13 cellular contexts compared by ENCODE assay signal in genomic region chr11:104256525-104256924, GRCh38.
DNase-seq lines count a peak whose midpoint lies in the region; ATAC-seq and TF ChIP-seq lines count a peak whose summit lies in the region.
"Had no signal": no experiment of that assay in that cellular context is flagged by ENCODE, and none has a peak within 500 bp of the region (broad histone marks: within the 10 kb centered on the region; RNA-seq: fewer than 3 reads in every experiment).

No MANE protein-coding gene starts in this region.

- H3K27ac ChIP-seq in heart right ventricle = no peak overlapping the region
- H3K27ac ChIP-seq: suprapubic skin had no signal

- H3K36me3 Mint-ChIP-seq in nephron progenitor cell (ENCODE audit: low read depth) = no peaks in the 10 kb centered on the region

- H3K27me3 Mint-ChIP-seq in nephron progenitor cell (ENCODE audit: low read depth, poor library complexity) = no peaks in the 10 kb centered on the region

- H3K4me1 ChIP-seq in heart right ventricle (no peaks in the 10 kb centered on the region), mucosa of descending colon (ENCODE audit: low read depth) (no peaks in the 10 kb centered on the region)
- H3K4me1 ChIP-seq: suprapubic skin had no signal

- H3K4me3 ChIP-seq in heart right ventricle = no peak overlapping the region
- H3K4me3 ChIP-seq in fibroblast of mammary gland (ENCODE audit: control insufficient read depth, low read depth, low read length) = no peak overlapping the region
- no peak overlapping the region for H3K4me3 ChIP-seq in mucosa of descending colon
- H3K4me3 ChIP-seq: suprapubic skin had no signal

- no peaks in the 10 kb centered on the region for H3K27me3 ChIP-seq in heart right ventricle
- H3K27me3 ChIP-seq: suprapubic skin had no signal

- no peak for DNase-seq in heart right ventricle
- DNase-seq in cardiac septum (ENCODE audit: low spot score) = no peak
- DNase-seq in RKO (ENCODE audit: low spot score) = peak; percentile 4
- DNase-seq in fibroblast of mammary gland (ENCODE audit: low read depth) = peak; percentile 6
- DNase-seq in mucosa of descending colon = no peak
- no peak for DNase-seq in nephron progenitor cell
- DNase-seq in UCSD-AML1 (lab: John Stamatoyannopoulos, UW; ENCODE audit: unreplicated experiment) = no peak
- DNase-seq in kidney tubule cell (ENCODE audit: low spot score) = no peak
- DNase-seq: activated T-cell treated with anti-CD3 and anti-CD28 coated beads for 4 hours, foreskin melanocyte, NCI-H1694 treated with DMSO at 0.1 percent for 48 hours had no signal

- no peak for ATAC-seq in heart right ventricle
- no peak for ATAC-seq in mucosa of descending colon
- ATAC-seq: left lobe of liver had no signal

- peaks cover 4% of the 10 kb centered on the region for H3K9me3 Mint-ChIP-seq in nephron progenitor cell

- WGBS in heart right ventricle, 2 donors = 73 to 81% methylated on average over 2 of the region's 2 CpGs

- H3K9me3 ChIP-seq in heart right ventricle = no peaks in the 10 kb centered on the region
- H3K9me3 ChIP-seq in mucosa of descending colon = no peaks in the 10 kb centered on the region
- H3K9me3 ChIP-seq: suprapubic skin had no signal

- intact Hi-C loops in heart right ventricle (cut with DNase I) (loop anchor here in 1 of 10 donors (10.0 kb wide), 1 partner anchor 1608 kb away; no protein-coding TSS in a partner anchor), cardiac septum (cut with DNase I) (loop anchor here (10.0 kb wide), 1 partner anchor 358 kb away; no protein-coding TSS in a partner anchor), mucosa of descending colon (cut with DNase I, micrococcal nuclease) (no loop called here)

- no peaks in the 10 kb centered on the region for H3K4me1 Mint-ChIP-seq in nephron progenitor cell

- H3K36me3 ChIP-seq in heart right ventricle = no peaks in the 10 kb centered on the region
- H3K36me3 ChIP-seq in mucosa of descending colon (ENCODE audit: low read depth) = no peaks in the 10 kb centered on the region
- H3K36me3 ChIP-seq: suprapubic skin had no signal

- H3K27ac Mint-ChIP-seq in nephron progenitor cell = no peak overlapping the region

- peak in 5 of 9 donors; percentile 10 to 40 (median 35) for TF ChIP-seq CTCF in heart right ventricle (IDR thresholded peaks at IDR 0.05)
- peak; percentile 6 for TF ChIP-seq CTCF in fibroblast of mammary gland (conservative IDR thresholded peaks at IDR 0.05; ENCODE audit: control insufficient read depth, insufficient read depth, low read depth, low read length)
- TF ChIP-seq CTCF in mucosa of descending colon (IDR thresholded peaks at IDR 0.05) = no peak
- no peak for TF ChIP-seq CTCF in nephron progenitor cell (IDR thresholded peaks at IDR 0.05)

- no peak overlapping the region for H3K4me3 Mint-ChIP-seq in nephron progenitor cell

Comparison
In these comparisons a context has a peak if more than half of its experiments do, and no peak if none do; other contexts are left out.
1. DNase-seq: peak in RKO (single experiment) and fibroblast of mammary gland (single experiment); none in heart right ventricle (0 of 2), cardiac septum (single experiment), mucosa of descending colon (0 of 3), nephron progenitor cell (single experiment), UCSD-AML1 (single experiment) and kidney tubule cell (single experiment).
2. CTCF ChIP-seq: peak in heart right ventricle (5 of 9) and fibroblast of mammary gland (single experiment); none in mucosa of descending colon (single experiment) and nephron progenitor cell (single experiment).